Comparison of ENCODE assay signal across 8 cellular contexts in genomic region chr1:89615676-89616598, GRCh38. TPM values are rescaled to one million over a fixed set of nuclear protein-coding genes. Genes with fewer than 3 reads are reported as not detected.
DNase-seq lines count a peak whose midpoint lies in the region; ATAC-seq, FAIRE-seq and TF ChIP-seq lines count a peak whose summit lies in the region.

No MANE protein-coding gene starts in this region.

- intact Hi-C loops in body of pancreas (cut with DNase I), result loop anchor here (10.0 kb wide), 1 partner anchor 149 kb away; no protein-coding TSS in a partner anchor

- H3K9me3 Mint-ChIP-seq in memory B cell, result peaks cover 3% of the 10 kb centered on the region

- H3K4me3 Mint-ChIP-seq in memory B cell, result no peak overlapping the region

- no peak overlapping the region for H3K27ac Mint-ChIP-seq in memory B cell

- H3K27ac ChIP-seq in body of pancreas, result no peak overlapping the region

- no peak for FAIRE-seq in RCC 7860 (lab: Jason Lieb, UNC)

- no peaks in the 10 kb centered on the region for H3K9me3 ChIP-seq in body of pancreas

- no peaks in the 10 kb centered on the region for H3K27me3 Mint-ChIP-seq in memory B cell

- ATAC-seq in body of pancreas (no peak), memory B cell (ENCODE audit: low read depth) (peak; percentile 85), GM18517 (IDR thresholded peaks at IDR 0.05; ENCODE audit: unreplicated experiment) (no peak)

- H3K36me3 Mint-ChIP-seq in memory B cell, result peaks cover 11% of the 10 kb centered on the region

- 47 to 63% methylated on average over 2 to 3 of the region's 3 CpGs for WGBS in body of pancreas, 2 donors

- no peaks in the 10 kb centered on the region for H3K4me1 Mint-ChIP-seq in memory B cell

- peak in 4 of 7 experiments; percentile 8 to 31 (median 17) for TF ChIP-seq CTCF in body of pancreas (IDR thresholded peaks at IDR 0.05)

- H3K36me3 ChIP-seq in body of pancreas (replicated peaks in 1 of 2; ENCODE audit: insufficient read depth in 1 of 2, low read depth in 2 of 2), result no peaks in the 10 kb centered on the region

- no peaks in the 10 kb centered on the region for H3K4me1 ChIP-seq in body of pancreas

- in situ Hi-C loops in ACHN (cut with HindIII; ENCODE audit: low pct_ligation_motif_present, low pct_unique_long_range_greater_than_20kb, low sequenced_read_pairs), result no loop called here

- TF ChIP-seq POLR2A in body of pancreas (IDR thresholded peaks at IDR 0.05), result no peak

- H3K4me3 ChIP-seq in body of pancreas, result no peak overlapping the region

- H3K27me3 ChIP-seq in body of pancreas, result no peaks in the 10 kb centered on the region

- DNase-seq in COR-L47 (lab: John Stamatoyannopoulos, UW), result peak; percentile 25
- peak; percentile 13 for DNase-seq in HuH-7.5 (ENCODE audit: low spot score)
- DNase-seq in body of pancreas, result peak in 2 of 4 donors; percentile 21 to 45
- DNase-seq in memory B cell (ENCODE audit: low spot score in 2 of 2), result peak in 1 of 2 donors; percentile 19
- DNase-seq in ACHN, result no peak
- DNase-seq in stimulated activated CD8-positive, alpha-beta memory T cell treated with anti-CD3 and anti-CD28 coated beads, Interleukin-4, amount 100 ng/mL, for 48 hours, result no peak
- DNase-seq in RCC 7860 (ENCODE audit: low spot score), result no peak

RNA-seq across cellular contexts. Expression of gene LRRC8C, which starts 17.0 kb away (rescaled TPM):
- 1 to 10 TPM; 3.4 to 4.6 TPM for total RNA-seq in body of pancreas

Comparison
In these comparisons a context has a peak if more than half of its experiments do, and no peak if none do; other contexts are left out.
1. DNase-seq: peak in COR-L47 (single experiment) and HuH-7.5 (single experiment); none in ACHN (single experiment), stimulated activated CD8-positive, alpha-beta memory T cell treated with anti-CD3 and anti-CD28 coated beads, Interleukin-4, amount 100 ng/mL, for 48 hours (single experiment) and RCC 7860 (single experiment).